18 cellular contexts compared by ENCODE assay signal in the genomic region with DNA sequence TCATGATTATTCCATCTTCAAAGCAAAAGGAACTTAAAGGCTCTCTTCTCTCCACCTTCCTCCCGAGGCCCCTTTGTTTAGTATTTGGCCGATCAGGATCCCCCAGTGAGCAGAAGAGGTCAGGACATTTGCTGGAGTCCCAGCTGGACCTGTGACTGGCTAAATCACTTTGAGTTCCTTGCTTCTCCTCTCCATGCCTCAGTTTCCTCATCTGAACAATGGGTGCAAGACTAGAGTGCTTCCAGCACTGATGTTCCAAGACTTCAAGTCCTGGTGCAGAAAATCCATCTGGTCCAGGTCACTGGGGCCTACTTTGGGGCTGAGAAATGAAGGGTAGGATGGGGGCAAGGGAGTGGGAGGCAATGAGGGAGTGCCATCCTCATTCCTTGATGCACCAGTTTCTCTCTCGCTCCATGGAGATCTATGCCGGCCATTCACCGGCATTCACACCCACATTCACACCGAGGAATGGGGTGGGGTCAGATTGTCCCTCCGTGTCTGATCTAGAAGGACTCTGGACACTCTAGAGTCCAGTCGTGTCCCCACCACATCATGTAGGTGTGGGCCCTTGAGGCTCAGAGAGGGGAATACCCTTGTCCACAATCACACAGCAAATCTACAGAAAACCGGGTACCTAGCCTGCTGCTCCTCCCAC. TPM values are rescaled to one million over a fixed set of nuclear protein-coding genes. Genes with fewer than 3 reads are reported as not detected.
A peak's percentile ranks its signal among the peaks of the same experiment; 100 is the strongest.
DNase-seq lines count a peak whose midpoint lies in the region; ATAC-seq and TF ChIP-seq lines count a peak whose summit lies in the region.
"Had no signal": no experiment of that assay in that cellular context is flagged by ENCODE, and none has a peak within 500 bp of the region (broad histone marks: within the 10 kb centered on the region; RNA-seq: fewer than 3 reads in every experiment).

No MANE protein-coding gene starts in this region.

- POLR2A ChIA-PET in Caco-2 (lab: Charles Lee): no interaction called here

- H3K4me3 ChIP-seq in Peyer's patch (no peak overlapping the region), esophagus (ENCODE audit: low read depth in 1 of 2, low read length in 2 of 2) (no peak overlapping the region), thoracic aorta (peak overlapping the region; percentile 83), mucosa of descending colon (no peak overlapping the region), Caco-2 (ENCODE audit: low read depth, low read length) (no peak overlapping the region)
- H3K4me3 ChIP-seq: BLaER1, SJSA1 had no signal

- DNase-seq in Peyer's patch: no peak
- DNase-seq in nephron progenitor cell: no peak
- DNase-seq in thoracic aorta (ENCODE audit: low spot score): no peak
- no peak for DNase-seq in mucosa of descending colon
- DNase-seq in Caco-2: no peak
- no peak for DNase-seq in dedifferentiated amniotic fluid mesenchymal stem cell (ENCODE audit: extremely low spot score)
- DNase-seq: activated CD4-positive, alpha-beta T cell treated with anti-CD3 and anti-CD28 coated beads, Interleukin-2, amount 50 U/mL, for 48 hours; Kasumi-1; NCI-H1417 treated with DMSO at 0.1 percent for 48 hours; NCI-H345; stimulated activated CD4-positive, alpha-beta T cell treated with anti-CD3 and anti-CD28 coated beads, Interleukin-12 subunit alpha, Interleukin-12 subunit beta, amount 100 ng/mL, for 4 hours had no signal

- H3K36me3 Mint-ChIP-seq in nephron progenitor cell (ENCODE audit: low read depth) (no peaks in the 10 kb centered on the region), Caco-2 (ENCODE audit: insufficient read depth, unreplicated experiment) (no peaks in the 10 kb centered on the region)

- H3K4me3 Mint-ChIP-seq in nephron progenitor cell (peak overlapping the region; percentile 3), Caco-2 (ENCODE audit: unreplicated experiment) (no peak overlapping the region)

- intact Hi-C loops in mucosa of descending colon (cut with DNase I, micrococcal nuclease) (no loop called here), Caco-2 (cut with micrococcal nuclease; ENCODE audit: unreplicated experiment) (no loop called here)

- no TSS peak for BruUV-seq in Caco-2 (replicated peaks; lab: Mats Ljungman, UMichigan)

- H3K9me3 ChIP-seq in Peyer's patch: no peaks in the 10 kb centered on the region
- H3K9me3 ChIP-seq in esophagus (ENCODE audit: control insufficient read depth in 2 of 2, insufficient read depth in 1 of 2, low read depth in 1 of 2, low read length in 1 of 2): no peaks in the 10 kb centered on the region
- H3K9me3 ChIP-seq in thoracic aorta: no peaks in the 10 kb centered on the region
- H3K9me3 ChIP-seq in mucosa of descending colon: no peaks in the 10 kb centered on the region
- H3K9me3 ChIP-seq in Caco-2: no peaks in the 10 kb centered on the region
- H3K9me3 ChIP-seq: BLaER1, SJSA1 had no signal

- H3K4me1 Mint-ChIP-seq in nephron progenitor cell (peaks cover 91% of the 10 kb centered on the region), Caco-2 (ENCODE audit: low read depth, unreplicated experiment) (peaks cover 12% of the 10 kb centered on the region)

- H3K27me3 ChIP-seq in Peyer's patch (no peaks in the 10 kb centered on the region), esophagus (ENCODE audit: control insufficient read depth in 1 of 2, insufficient read depth in 2 of 2, low read length in 2 of 2) (no peaks in the 10 kb centered on the region), thoracic aorta (replicated peaks; ENCODE audit: insufficient read depth) (no peaks in the 10 kb centered on the region), Caco-2 (replicated peaks; ENCODE audit: control insufficient read depth, insufficient read depth, low read length) (no peaks in the 10 kb centered on the region)
- H3K27me3 ChIP-seq: BLaER1, SJSA1 had no signal

- H3K27ac Mint-ChIP-seq in nephron progenitor cell: peak overlapping the region; percentile 86
- H3K27ac Mint-ChIP-seq in Caco-2 (ENCODE audit: unreplicated experiment): no peak overlapping the region
- H3K27ac Mint-ChIP-seq: activated T-helper 2 cell treated with anti-CD3 and anti-CD28 coated beads, Interferon-gamma antibody, Interleukin-2, Interleukin-4, amounts not matched to agents 10 μg/mL and 5 μg/mL and 100 μg/mL, durations not matched to agents 14 hours and 24 hours and 36 hours had no signal

- TF ChIP-seq CTCF in Peyer's patch (IDR thresholded peaks at IDR 0.05) (no peak), nephron progenitor cell (IDR thresholded peaks at IDR 0.05) (no peak), thoracic aorta (IDR thresholded peaks at IDR 0.05) (no peak), mucosa of descending colon (IDR thresholded peaks at IDR 0.05) (no peak), Caco-2 (IDR thresholded peaks at IDR 0.05; ENCODE audit: insufficient read depth in 1 of 2, low read depth in 1 of 2, low read length in 1 of 2, severe bottlenecking in 1 of 2, unreplicated experiment in 1 of 2) (no peak)

- no peaks in the 10 kb centered on the region for H3K9me3 Mint-ChIP-seq in nephron progenitor cell
- H3K9me3 Mint-ChIP-seq in Caco-2 (ENCODE audit: unreplicated experiment): no peaks in the 10 kb centered on the region
- H3K9me3 Mint-ChIP-seq: activated T-helper 2 cell treated with anti-CD3 and anti-CD28 coated beads, Interferon-gamma antibody, Interleukin-2, Interleukin-4, amounts not matched to agents 10 μg/mL and 5 μg/mL and 100 μg/mL, durations not matched to agents 14 hours and 24 hours and 36 hours had no signal

- H3K27me3 Mint-ChIP-seq in nephron progenitor cell (ENCODE audit: low read depth, poor library complexity): no peaks in the 10 kb centered on the region
- no peaks in the 10 kb centered on the region for H3K27me3 Mint-ChIP-seq in Caco-2 (ENCODE audit: insufficient read depth, unreplicated experiment)

- H3K27ac ChIP-seq in Peyer's patch: peak overlapping the region; percentile 40 to 90 (median 66)
- peak overlapping the region; percentile 62 to 88 for H3K27ac ChIP-seq in esophagus (ENCODE audit: low read depth in 2 of 2, low read length in 1 of 2)
- H3K27ac ChIP-seq in thoracic aorta: peak overlapping the region; percentile 96 to 97
- H3K27ac ChIP-seq: BLaER1 had no signal

- H3K36me3 ChIP-seq in Peyer's patch (peaks cover 0 to 7% (median 0%) of the 10 kb centered on the region in 3 donors), esophagus (ENCODE audit: control insufficient read depth in 2 of 2, insufficient read depth in 2 of 2, low read length in 1 of 2) (no peaks in the 10 kb centered on the region), thoracic aorta (peaks cover 90% of the 10 kb centered on the region), mucosa of descending colon (ENCODE audit: low read depth) (no peaks in the 10 kb centered on the region), Caco-2 (ENCODE audit: control insufficient read depth, insufficient read depth, low read length) (no peaks in the 10 kb centered on the region)
- H3K36me3 ChIP-seq: BLaER1 had no signal

- CTCF ChIA-PET in Caco-2 (lab: Charles Lee): interaction anchor here (0.7 kb wide), 1 partner anchor 10 kb away, joined by 3 read pairs; no protein-coding TSS in a partner anchor

- peaks cover 0 to 30% (median 0%) of the 10 kb centered on the region in 4 donors for H3K4me1 ChIP-seq in Peyer's patch
- no peaks in the 10 kb centered on the region for H3K4me1 ChIP-seq in esophagus (ENCODE audit: control insufficient read depth in 2 of 2, insufficient read depth in 2 of 2, low read length in 1 of 2)
- H3K4me1 ChIP-seq in thoracic aorta (ENCODE audit: control insufficient read depth in 1 of 2, low read depth in 2 of 2): peaks cover 33 to 97% of the 10 kb centered on the region in 2 donors
- H3K4me1 ChIP-seq in mucosa of descending colon (ENCODE audit: low read depth): no peaks in the 10 kb centered on the region
- H3K4me1 ChIP-seq in Caco-2: no peaks in the 10 kb centered on the region

- 71 to 72% methylated on average over 9 of the region's 9 CpGs for WGBS in esophagus, 2 donors

- TF ChIP-seq POLR2A in Peyer's patch (IDR thresholded peaks at IDR 0.05): no peak

- ATAC-seq in thoracic aorta (ENCODE audit: insufficient number of reproducible peaks, low FRiP score, low read depth) (no peak), mucosa of descending colon (no peak), GM18907 (IDR thresholded peaks at IDR 0.05; ENCODE audit: unreplicated experiment) (no peak)

RNA-seq across cellular contexts. Expression of a gene that starts 38.7 kb away (rescaled TPM):
- total RNA-seq in Peyer's patch (not detected), thoracic aorta (1 to 10 TPM; 1.9 to 7.1 TPM), mucosa of descending colon (under 1 TPM in 1 of 3 donors, not detected in 2; 0.92 TPM), Caco-2 (2022) (not detected in 2 replicates)
- 1 to 10 TPM; 1.4 TPM for polyA plus RNA-seq in esophagus
- total RNA-seq: activated T-helper 2 cell treated with anti-CD3 and anti-CD28 coated beads, Interferon-gamma antibody, Interleukin-2, Interleukin-4, amounts not matched to agents 10 μg/mL and 5 μg/mL and 100 μg/mL, durations not matched to agents 14 hours and 24 hours and 36 hours; glomerular endothelial cell had no signal
- polyA plus RNA-seq: keratinocyte had no signal

RNA-seq across cellular contexts. Expression of a gene that starts 60.0 kb away (rescaled TPM):
- total RNA-seq in Peyer's patch (10 to 100 TPM in 1 of 4 donors, 1 to 10 TPM in 3; 5.2 to 12.4 (median 6.3) TPM), thoracic aorta (1 to 10 TPM; 7.3 to 7.8 TPM), mucosa of descending colon (1 to 10 TPM; 3.1 to 5.9 (median 4.2) TPM), Caco-2 (2022) (8.7 and 10.4 TPM in 2 replicates)
- 1 to 10 TPM; 2.7 to 5.7 TPM for polyA plus RNA-seq in esophagus
